ENCODE assay signal across 9 cellular contexts in genomic region chr14:36604757-36605505, GRCh38. TPM values are rescaled to one million over a fixed set of nuclear protein-coding genes. Genes with fewer than 3 reads are reported as not detected.
A peak's percentile ranks its signal among the peaks of the same experiment; 100 is the strongest.
DNase-seq lines count a peak whose midpoint lies in the region; ATAC-seq and TF ChIP-seq lines count a peak whose summit lies in the region.
"Had no signal": no experiment of that assay in that cellular context is flagged by ENCODE, and none has a peak within 500 bp of the region (broad histone marks: within the 10 kb centered on the region; RNA-seq: fewer than 3 reads in every experiment).

No MANE protein-coding gene starts in this region.

- TF ChIP-seq CTCF in ascending aorta (IDR thresholded peaks at IDR 0.05): peak; percentile 35 to 77 (median 61)

- H3K27me3 ChIP-seq in ascending aorta: no peaks in the 10 kb centered on the region

- DNase-seq in EL: peak; percentile 64
- peak; percentile 26 for DNase-seq in HuH-7.5 (ENCODE audit: low spot score)
- DNase-seq in NCI-H82 (lab: John Stamatoyannopoulos, UW): peak; percentile 77
- peak in 1 of 2 donors; percentile 65 for DNase-seq in ascending aorta (ENCODE audit: low spot score in 2 of 2)
- peak; percentile 63 for DNase-seq in iPS DF 19.7 (ENCODE audit: low read depth, low spot score)
- peak; percentile 9 for DNase-seq in stimulated activated CD4-positive, alpha-beta T cell treated with anti-CD3 and anti-CD28 coated beads, Interleukin-2, amount 100 ng/mL, for 4 hours (ENCODE audit: low read depth)
- no peak for DNase-seq in activated CD8-positive, alpha-beta memory T cell treated with anti-CD3 and anti-CD28 coated beads, Interleukin-2, amount 50 U/mL, for 48 hours

- no peak overlapping the region for H3K4me3 ChIP-seq in ascending aorta

- no peaks in the 10 kb centered on the region for H3K9me3 ChIP-seq in ascending aorta

- intact Hi-C loops in ascending aorta (cut with DNase I): loop anchor here (1.0 kb wide), 1 partner anchor 51 kb away; no protein-coding TSS in a partner anchor

- H3K36me3 ChIP-seq in ascending aorta: no peaks in the 10 kb centered on the region

- H3K27ac ChIP-seq in ascending aorta: no peak overlapping the region

- peak; percentile 63 for ATAC-seq in GM21423 (IDR thresholded peaks at IDR 0.05; ENCODE audit: unreplicated experiment)
- ATAC-seq: activated naive CD4-positive, alpha-beta T cell treated with anti-CD3 and anti-CD28 coated beads, Interleukin-2, amount 50 U/mL, for 72 hours had no signal

- H3K4me1 ChIP-seq in ascending aorta: no peaks in the 10 kb centered on the region

RNA-seq across cellular contexts. Expression of gene NKX2-8, which starts 22.5 kb away (rescaled TPM):
- total RNA-seq in ascending aorta: not detected
- total RNA-seq: activated naive CD4-positive, alpha-beta T cell treated with anti-CD3 and anti-CD28 coated beads, Interleukin-2, amount 50 U/mL, for 72 hours had no signal

RNA-seq across cellular contexts. Expression of gene PAX9, which starts 56.7 kb away (rescaled TPM):
- not detected for total RNA-seq in ascending aorta
- total RNA-seq: activated naive CD4-positive, alpha-beta T cell treated with anti-CD3 and anti-CD28 coated beads, Interleukin-2, amount 50 U/mL, for 72 hours had no signal
